Comparison of ENCODE assay signal across 8 cellular contexts in the genomic region with DNA sequence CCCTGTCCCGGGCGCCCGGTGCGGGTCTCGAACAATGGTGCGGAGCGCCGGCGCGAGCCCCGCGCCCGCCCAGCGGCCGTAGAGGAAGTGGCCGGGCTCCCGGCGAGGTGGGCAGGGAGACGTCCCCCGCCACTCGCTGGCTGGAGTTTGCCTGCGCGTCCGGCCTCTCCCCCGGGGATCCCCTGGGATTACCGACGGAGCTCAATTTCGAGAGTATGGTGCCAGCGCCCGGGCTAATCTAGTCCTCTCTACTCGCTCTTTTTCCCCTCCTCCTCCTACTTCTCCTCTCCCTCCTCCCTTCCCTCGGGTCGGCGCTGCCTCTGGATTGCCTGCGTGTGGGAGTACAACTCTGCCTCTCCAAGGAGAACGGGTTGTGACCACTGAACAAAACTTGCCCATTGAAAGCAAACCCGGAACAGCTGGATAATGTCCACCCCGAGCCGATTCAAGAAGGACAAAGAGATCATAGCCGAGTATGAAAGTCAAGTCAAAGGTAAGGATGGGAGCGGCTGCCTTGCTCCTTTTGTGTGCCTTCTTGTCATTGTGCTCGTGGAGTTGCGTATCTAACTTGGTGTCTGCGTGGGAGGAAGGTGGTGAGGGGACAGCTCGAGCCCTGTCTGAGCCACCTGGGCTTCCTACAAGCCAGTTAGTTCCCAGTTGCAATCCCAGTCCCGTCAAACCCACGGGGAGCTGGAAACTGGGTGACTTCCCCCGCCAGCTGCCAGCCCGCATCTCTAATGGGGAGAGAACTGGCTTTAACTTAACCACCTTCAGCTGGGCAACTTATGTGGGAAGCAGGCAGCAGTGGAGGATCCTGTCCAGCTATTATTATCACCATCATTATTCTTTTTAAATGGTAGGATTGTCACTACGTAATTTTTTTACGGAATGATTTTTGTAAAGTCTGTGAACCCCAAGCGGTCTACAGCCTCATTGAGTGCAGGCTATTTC. TPM values are rescaled to one million over a fixed set of nuclear protein-coding genes. Genes with fewer than 3 reads are reported as not detected.
A peak's percentile ranks its signal among the peaks of the same experiment; 100 is the strongest.
DNase-seq lines count a peak whose midpoint lies in the region; ATAC-seq and TF ChIP-seq lines count a peak whose summit lies in the region.

A gene (plus strand): TSS at position 310 of the 951 bp plus-strand sequence. CDS start 117 bp downstream, at position 427.

- 1 to 2% methylated on average over 52 of the region's 52 CpGs for WGBS in ectodermal cell, 2 experiments
- WGBS in liver, result 4% methylated on average over 52 of the region's 52 CpGs

- DNase-seq in COR-L47 (lab: John Stamatoyannopoulos, UW), result peak; percentile 51
- DNase-seq in HuH-7.5 (ENCODE audit: low spot score), result peak; percentile 39
- peak; percentile 72 to 74 for DNase-seq in SJCRH30
- no peak for DNase-seq in stimulated activated naive B cell treated with anti-CD40 and anti-IgM and Interleukin-4, amounts not matched to agents 10 μg/mL and 1 μg/mL and 100 μg/mL, for 72 hours
- no peak for DNase-seq in activated gamma-delta T cell treated with Interleukin-2 at 50 U/mL for 16 hours

- no peaks in the 10 kb centered on the region for H3K36me3 Mint-ChIP-seq in stimulated activated naive B cell treated with anti-CD40 and anti-IgM and Interleukin-4, amounts not matched to agents 10 μg/mL and 1 μg/mL and 100 μg/mL, for 72 hours

- H3K27me3 ChIP-seq in SJCRH30, result no peaks in the 10 kb centered on the region
- H3K27me3 ChIP-seq in ectodermal cell (ENCODE audit: control insufficient read depth, insufficient read depth, low read length, poor library complexity, severe bottlenecking), result peaks cover 11% of the 10 kb centered on the region
- no peaks in the 10 kb centered on the region for H3K27me3 ChIP-seq in liver (ENCODE audit: control insufficient read depth in 4 of 4, insufficient read depth in 4 of 4, low read length in 3 of 4)

- peaks cover 16 to 44% of the 10 kb centered on the region in 2 donors for H3K27me3 Mint-ChIP-seq in stimulated activated naive B cell treated with anti-CD40 and anti-IgM and Interleukin-4, amounts not matched to agents 10 μg/mL and 1 μg/mL and 100 μg/mL, for 72 hours

- H3K36me3 ChIP-seq in SJCRH30 (no peaks in the 10 kb centered on the region), ectodermal cell (ENCODE audit: control insufficient read depth, insufficient read depth, low read length) (no peaks in the 10 kb centered on the region), liver (ENCODE audit: control insufficient read depth in 4 of 4, insufficient read depth in 3 of 4, low read depth in 1 of 4, low read length in 3 of 4) (no peaks in the 10 kb centered on the region)

- ATAC-seq in GM19438 (IDR thresholded peaks at IDR 0.05; ENCODE audit: low read depth, unreplicated experiment), result peak; percentile 24
- peak in 1 of 2 donors; percentile 24 for ATAC-seq in stimulated activated naive B cell treated with anti-CD40 and anti-IgM and Interleukin-4, amounts not matched to agents 10 μg/mL and 1 μg/mL and 100 μg/mL, for 72 hours (replicated peaks)

- H3K4me3 ChIP-seq in SJCRH30, result peak within 1 kb of the TSS; percentile 89
- H3K4me3 ChIP-seq in ectodermal cell (ENCODE audit: insufficient read depth, low read depth, low read length), result peak within 1 kb of the TSS; percentile 44
- H3K4me3 ChIP-seq in liver (ENCODE audit: low read depth in 1 of 3, low read length in 3 of 3), result peak within 1 kb of the TSS; percentile 75 to 90 (median 89)

- H3K9ac ChIP-seq in liver (ENCODE audit: low read depth in 1 of 2, low read length in 2 of 2), result peak within 1 kb of the TSS; percentile 34 to 40

- H3K4me1 ChIP-seq in SJCRH30 (peaks cover 5% of the 10 kb centered on the region; the same call in 1 of the 2 replicates), ectodermal cell (ENCODE audit: control insufficient read depth, insufficient read depth, low read length) (peaks cover 11% of the 10 kb centered on the region), liver (ENCODE audit: control insufficient read depth in 4 of 4, insufficient read depth in 4 of 4, low read length in 3 of 4) (peaks cover 2 to 29% (median 8%) of the 10 kb centered on the region in 4 donors)

- peak within 1 kb of the TSS; percentile 90 to 94 for H3K4me3 Mint-ChIP-seq in stimulated activated naive B cell treated with anti-CD40 and anti-IgM and Interleukin-4, amounts not matched to agents 10 μg/mL and 1 μg/mL and 100 μg/mL, for 72 hours

- TF ChIP-seq RAD21 in liver (IDR thresholded peaks at IDR 0.05), result peak in 1 of 2 donors; percentile 33

- H3K9me3 ChIP-seq in SJCRH30 (replicated peaks) (no peaks in the 10 kb centered on the region), ectodermal cell (ENCODE audit: control insufficient read depth, low read length) (no peaks in the 10 kb centered on the region), liver (ENCODE audit: control insufficient read depth in 4 of 4, low read length in 3 of 4) (no peaks in the 10 kb centered on the region)

- H3K9me3 Mint-ChIP-seq in stimulated activated naive B cell treated with anti-CD40 and anti-IgM and Interleukin-4, amounts not matched to agents 10 μg/mL and 1 μg/mL and 100 μg/mL, for 72 hours, result no peaks in the 10 kb centered on the region

- H3K27ac Mint-ChIP-seq in stimulated activated naive B cell treated with anti-CD40 and anti-IgM and Interleukin-4, amounts not matched to agents 10 μg/mL and 1 μg/mL and 100 μg/mL, for 72 hours, result peak within 1 kb of the TSS; percentile 62

- H3K4me1 Mint-ChIP-seq in stimulated activated naive B cell treated with anti-CD40 and anti-IgM and Interleukin-4, amounts not matched to agents 10 μg/mL and 1 μg/mL and 100 μg/mL, for 72 hours, result peaks cover 8% of the 10 kb centered on the region in 2 donors

- H3K27ac ChIP-seq in SJCRH30 (peak within 1 kb of the TSS; percentile 85), ectodermal cell (ENCODE audit: insufficient read depth, low read depth, low read length, poor library complexity, severe bottlenecking) (peak within 1 kb of the TSS; percentile 1), liver (ENCODE audit: low read depth in 1 of 2, low read length in 2 of 2) (peak within 1 kb of the TSS; percentile 70 to 84)

- no peak for TF ChIP-seq CTCF in liver (IDR thresholded peaks at IDR 0.05; ENCODE audit: low read depth, low read length, missing input control)

TF ChIP-seq in liver, 16 proteins besides CTCF, POLR2A, EP300 and RAD21:
- TF ChIP-seq, protein P1, sequence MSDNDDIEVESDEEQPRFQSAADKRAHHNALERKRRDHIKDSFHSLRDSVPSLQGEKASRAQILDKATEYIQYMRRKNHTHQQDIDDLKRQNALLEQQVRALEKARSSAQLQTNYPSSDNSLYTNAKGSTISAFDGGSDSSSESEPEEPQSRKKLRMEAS (IDR thresholded peaks at IDR 0.05), result no peak
- TF ChIP-seq, protein P2, sequence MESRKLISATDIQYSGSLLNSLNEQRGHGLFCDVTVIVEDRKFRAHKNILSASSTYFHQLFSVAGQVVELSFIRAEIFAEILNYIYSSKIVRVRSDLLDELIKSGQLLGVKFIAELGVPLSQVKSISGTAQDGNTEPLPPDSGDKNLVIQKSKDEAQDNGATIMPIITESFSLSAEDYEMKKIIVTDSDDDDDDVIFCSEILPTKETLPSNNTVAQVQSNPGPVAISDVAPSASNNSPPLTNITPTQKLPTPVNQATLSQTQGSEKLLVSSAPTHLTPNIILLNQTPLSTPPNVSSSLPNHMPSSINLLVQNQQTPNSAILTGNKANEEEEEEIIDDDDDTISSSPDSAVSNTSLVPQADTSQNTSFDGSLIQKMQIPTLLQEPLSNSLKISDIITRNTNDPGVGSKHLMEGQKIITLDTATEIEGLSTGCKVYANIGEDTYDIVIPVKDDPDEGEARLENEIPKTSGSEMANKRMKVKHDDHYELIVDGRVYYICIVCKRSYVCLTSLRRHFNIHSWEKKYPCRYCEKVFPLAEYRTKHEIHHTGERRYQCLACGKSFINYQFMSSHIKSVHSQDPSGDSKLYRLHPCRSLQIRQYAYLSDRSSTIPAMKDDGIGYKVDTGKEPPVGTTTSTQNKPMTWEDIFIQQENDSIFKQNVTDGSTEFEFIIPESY (IDR thresholded peaks at IDR 0.05), result no peak
- TF ChIP-seq FOXA2 (IDR thresholded peaks at IDR 0.05) (no peak), FOXA1 (IDR thresholded peaks at IDR 0.05) (no peak), NR2F2 (IDR thresholded peaks at IDR 0.05) (no peak), JUND (IDR thresholded peaks at IDR 0.05) (no peak), YY1 (IDR thresholded peaks at IDR 0.05) (no peak)
- TF ChIP-seq, protein P3, sequence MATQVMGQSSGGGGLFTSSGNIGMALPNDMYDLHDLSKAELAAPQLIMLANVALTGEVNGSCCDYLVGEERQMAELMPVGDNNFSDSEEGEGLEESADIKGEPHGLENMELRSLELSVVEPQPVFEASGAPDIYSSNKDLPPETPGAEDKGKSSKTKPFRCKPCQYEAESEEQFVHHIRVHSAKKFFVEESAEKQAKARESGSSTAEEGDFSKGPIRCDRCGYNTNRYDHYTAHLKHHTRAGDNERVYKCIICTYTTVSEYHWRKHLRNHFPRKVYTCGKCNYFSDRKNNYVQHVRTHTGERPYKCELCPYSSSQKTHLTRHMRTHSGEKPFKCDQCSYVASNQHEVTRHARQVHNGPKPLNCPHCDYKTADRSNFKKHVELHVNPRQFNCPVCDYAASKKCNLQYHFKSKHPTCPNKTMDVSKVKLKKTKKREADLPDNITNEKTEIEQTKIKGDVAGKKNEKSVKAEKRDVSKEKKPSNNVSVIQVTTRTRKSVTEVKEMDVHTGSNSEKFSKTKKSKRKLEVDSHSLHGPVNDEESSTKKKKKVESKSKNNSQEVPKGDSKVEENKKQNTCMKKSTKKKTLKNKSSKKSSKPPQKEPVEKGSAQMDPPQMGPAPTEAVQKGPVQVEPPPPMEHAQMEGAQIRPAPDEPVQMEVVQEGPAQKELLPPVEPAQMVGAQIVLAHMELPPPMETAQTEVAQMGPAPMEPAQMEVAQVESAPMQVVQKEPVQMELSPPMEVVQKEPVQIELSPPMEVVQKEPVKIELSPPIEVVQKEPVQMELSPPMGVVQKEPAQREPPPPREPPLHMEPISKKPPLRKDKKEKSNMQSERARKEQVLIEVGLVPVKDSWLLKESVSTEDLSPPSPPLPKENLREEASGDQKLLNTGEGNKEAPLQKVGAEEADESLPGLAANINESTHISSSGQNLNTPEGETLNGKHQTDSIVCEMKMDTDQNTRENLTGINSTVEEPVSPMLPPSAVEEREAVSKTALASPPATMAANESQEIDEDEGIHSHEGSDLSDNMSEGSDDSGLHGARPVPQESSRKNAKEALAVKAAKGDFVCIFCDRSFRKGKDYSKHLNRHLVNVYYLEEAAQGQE (IDR thresholded peaks at IDR 0.05), result no peak
- TF ChIP-seq, protein P4, sequence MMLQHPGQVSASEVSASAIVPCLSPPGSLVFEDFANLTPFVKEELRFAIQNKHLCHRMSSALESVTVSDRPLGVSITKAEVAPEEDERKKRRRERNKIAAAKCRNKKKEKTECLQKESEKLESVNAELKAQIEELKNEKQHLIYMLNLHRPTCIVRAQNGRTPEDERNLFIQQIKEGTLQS (IDR thresholded peaks at IDR 0.05), result no peak

RNA-seq across cellular contexts. Expression of the gene that starts here (rescaled TPM):
- 6.2 and 6.7 TPM in 2 replicates for total RNA-seq in SJCRH30 (2014; rRNA removed; shearing (Covaris generic))
- polyA plus RNA-seq in ectodermal cell (2013, experiment 1 of 4), result 6.1 TPM
- 6.3 TPM for polyA plus RNA-seq in ectodermal cell (2013, experiment 2 of 4)
- 7.1 TPM for polyA plus RNA-seq in ectodermal cell (2013, experiment 3 of 4)
- 5.8 TPM for polyA plus RNA-seq in ectodermal cell (2013, experiment 4 of 4)
- 1 to 10 TPM in 1 of 2 donors, under 1 TPM in 1; 0.51 to 1.3 TPM for total RNA-seq in liver
- polyA plus RNA-seq in liver, result 1 to 10 TPM in 1 of 2 donors, under 1 TPM in 1; 0.28 to 1.2 TPM

Comparison
In these comparisons a context has a peak if more than half of its experiments do, and no peak if none do; other contexts are left out.
1. DNase-seq: peak in COR-L47 (single experiment), HuH-7.5 (single experiment) and SJCRH30 (2 of 2); none in stimulated activated naive B cell treated with anti-CD40 and anti-IgM and Interleukin-4, amounts not matched to agents 10 μg/mL and 1 μg/mL and 100 μg/mL, for 72 hours (single experiment) and activated gamma-delta T cell treated with Interleukin-2 at 50 U/mL for 16 hours (single experiment).
2. H3K27ac ChIP-seq: peak in every context shown above with its lines; median percentile 85 in SJCRH30; 77 in liver; 1 in ectodermal cell.
3. Peak in every context shown above with its lines, with median percentiles within 50 percentile points of each other: H3K4me3 ChIP-seq.